ENCODE assay signal across 16 cellular contexts in genomic region chr1:30905898-30906620, GRCh38. TPM values are rescaled to one million over a fixed set of nuclear protein-coding genes. Genes with fewer than 3 reads are reported as not detected.
DNase-seq lines count a peak whose midpoint lies in the region; ATAC-seq and TF ChIP-seq lines count a peak whose summit lies in the region.
"Had no signal": no experiment of that assay in that cellular context is flagged by ENCODE, and none has a peak within 500 bp of the region (broad histone marks: within the 10 kb centered on the region; RNA-seq: fewer than 3 reads in every experiment).

No MANE protein-coding gene starts in this region.

- H3K36me3 ChIP-seq in HCT116 (ENCODE audit: control insufficient read depth in 1 of 2, insufficient read depth in 2 of 2, low read length in 2 of 2) (no peaks in the 10 kb centered on the region), esophagus muscularis mucosa (no peaks in the 10 kb centered on the region), PC-9 (ENCODE audit: low read depth) (no peaks in the 10 kb centered on the region)

- DNase-seq in AG04450 (ENCODE audit: low read depth, low spot score) = no peak
- DNase-seq in HCT116 (ENCODE audit: low read depth, low spot score) = no peak
- no peak for DNase-seq in esophagus muscularis mucosa (ENCODE audit: extremely low spot score)
- DNase-seq in nephron progenitor cell = no peak
- DNase-seq in PC-9 = no peak
- DNase-seq in NCI-H2171 (lab: John Stamatoyannopoulos, UW) = no peak
- no peak for DNase-seq in activated T-cell treated with anti-CD3 and anti-CD28 coated beads, Interleukin-2, amount 50 U/mL, for 1 hour
- DNase-seq: activated CD4-positive, alpha-beta T cell treated with anti-CD3 and anti-CD28 coated beads, Interleukin-2, amount 50 U/mL, for 1 hour; activated T-cell treated with anti-CD3 and anti-CD28 coated beads for 4 hours; foreskin keratinocyte; Karpas-422; NCI-H1417; nucleus accumbens had no signal

- TF ChIP-seq POLR2A in HCT116 (IDR thresholded peaks at IDR 0.05; ENCODE audit: borderline replicate concordance, extremely low read depth, insufficient read depth, insufficient read length) (no peak), esophagus muscularis mucosa (IDR thresholded peaks at IDR 0.05; ENCODE audit: low read depth) (no peak)

- H3K9me2 ChIP-seq in HCT116 (ENCODE audit: insufficient read depth) (no peaks in the 10 kb centered on the region), PC-9 (ENCODE audit: insufficient read depth) (no peaks in the 10 kb centered on the region)

- no peaks in the 10 kb centered on the region for H3K27me3 ChIP-seq in AG04450 (ENCODE audit: control insufficient read depth, insufficient read depth, low read length)
- H3K27me3 ChIP-seq in HCT116 (ENCODE audit: insufficient read depth, low read length) = no peaks in the 10 kb centered on the region
- no peaks in the 10 kb centered on the region for H3K27me3 ChIP-seq in esophagus muscularis mucosa
- no peaks in the 10 kb centered on the region for H3K27me3 ChIP-seq in PC-9 (ENCODE audit: insufficient read depth, low read depth)
- H3K27me3 ChIP-seq: SJCRH30 had no signal

- peak overlapping the region; percentile 84 for H3K27ac Mint-ChIP-seq in nephron progenitor cell
- H3K27ac Mint-ChIP-seq: activated naive CD4-positive, alpha-beta T cell treated with anti-CD3 and anti-CD28 coated beads, Interleukin-2, amount 50 U/mL, for 24 hours had no signal

- no peak overlapping the region for H3K9ac ChIP-seq in HCT116 (ENCODE audit: low read length)

- no peaks in the 10 kb centered on the region for H3F3A ChIP-seq in PC-9 (ENCODE audit: insufficient read depth, low read depth)

- H4K20me1 ChIP-seq in HCT116 (ENCODE audit: insufficient read depth) (no peaks in the 10 kb centered on the region), PC-9 (ENCODE audit: insufficient read depth) (no peaks in the 10 kb centered on the region)

- peak overlapping the region; percentile 10; the same call in 1 of the 2 replicates for H3K4me3 ChIP-seq in AG04450 (ENCODE audit: low read depth, low read length)
- no peak overlapping the region for H3K4me3 ChIP-seq in HCT116 (replicated peaks in 1 of 2; ENCODE audit: low read depth in 1 of 2, low read length in 2 of 2)
- peak overlapping the region in 2 of 4 donors; percentile 12 to 72 for H3K4me3 ChIP-seq in esophagus muscularis mucosa
- H3K4me3 ChIP-seq in PC-9 = no peak overlapping the region

- H3K27ac ChIP-seq in AG04450 (ENCODE audit: low read depth, low read length) (peak overlapping the region; percentile 11), HCT116 (ENCODE audit: low read depth, low read length) (no peak overlapping the region), esophagus muscularis mucosa (replicated peaks in 1 of 4) (peak overlapping the region; percentile 77 to 94 (median 87)), PC-9 (no peak overlapping the region)
- H3K27ac ChIP-seq: foreskin keratinocyte, SJCRH30 had no signal

- H3K9me3 ChIP-seq in AG04450 (ENCODE audit: control insufficient read depth, insufficient read depth, low read length) (no peaks in the 10 kb centered on the region; the same call in 1 of the 2 replicates), HCT116 (ENCODE audit: control insufficient read depth in 1 of 2, insufficient read depth in 1 of 2, low read depth in 1 of 2, low read length in 2 of 2) (no peaks in the 10 kb centered on the region), esophagus muscularis mucosa (no peaks in the 10 kb centered on the region), PC-9 (ENCODE audit: insufficient read depth, low read depth) (no peaks in the 10 kb centered on the region)
- H3K9me3 ChIP-seq: SJCRH30 had no signal

- ATAC-seq in HCT116 (no peak), HG03521 (IDR thresholded peaks at IDR 0.05; ENCODE audit: unreplicated experiment) (no peak)
- ATAC-seq: foreskin keratinocyte had no signal

- H3K9me3 Mint-ChIP-seq in nephron progenitor cell = no peaks in the 10 kb centered on the region
- H3K9me3 Mint-ChIP-seq: activated naive CD4-positive, alpha-beta T cell treated with anti-CD3 and anti-CD28 coated beads, Interleukin-2, amount 50 U/mL, for 24 hours had no signal

- no peak for TF ChIP-seq RAD21 in HCT116 (IDR thresholded peaks at IDR 0.05; ENCODE audit: low read depth)

- BruUV-seq in HCT116 (replicated peaks; lab: Mats Ljungman, UMichigan) = no TSS peak
- BruUV-seq in PC-9 (replicated peaks; lab: Mats Ljungman, UMichigan) = no TSS peak

- CTCF ChIA-PET in AG04450 (lab: Charles Lee) (interaction anchor here (1.5 to 14.8 kb wide), 2 partner anchors 104 to 128 kb away, joined by 5 to 535 read pairs; no protein-coding TSS in a partner anchor), HCT116 (lab: Charles Lee) (interaction anchor here (1.1 to 1.9 kb wide), 3 partner anchors 105 to 188 kb away, joined by 3 to 6 read pairs (median 3); no protein-coding TSS in a partner anchor), PC-9 (lab: Charles Lee) (no interaction called here)

- H2AFZ ChIP-seq in HCT116 (ENCODE audit: low read depth, low read length, poor library complexity, severe bottlenecking) = no peak overlapping the region
- H2AFZ ChIP-seq in PC-9 = no peak overlapping the region

- no peak for TF ChIP-seq EP300 in esophagus muscularis mucosa (IDR thresholded peaks at IDR 0.05)

- TF ChIP-seq CTCF in AG04450 (IDR thresholded peaks at IDR 0.05; ENCODE audit: low read depth, low read length) = no peak
- TF ChIP-seq CTCF in HCT116 (IDR thresholded peaks at IDR 0.05 in 2 of 3, conservative IDR thresholded peaks at IDR 0.05 in 1 of 3; ENCODE audit: borderline replicate concordance in 1 of 3, insufficient read depth in 1 of 3, low read depth in 2 of 3, low read length in 2 of 3) = no peak
- no peak for TF ChIP-seq CTCF in esophagus muscularis mucosa (IDR thresholded peaks at IDR 0.05)
- no peak for TF ChIP-seq CTCF in nephron progenitor cell (IDR thresholded peaks at IDR 0.05)
- no peak for TF ChIP-seq CTCF in PC-9 (conservative IDR thresholded peaks at IDR 0.05)

- H3K79me2 ChIP-seq in HCT116 (ENCODE audit: insufficient read depth, low read length) (peaks cover 24% of the 10 kb centered on the region), PC-9 (ENCODE audit: low read depth) (no peaks in the 10 kb centered on the region)

- peaks cover 26 to 39% of the 10 kb centered on the region in 2 experiments for H3K4me1 ChIP-seq in HCT116 (ENCODE audit: control insufficient read depth in 1 of 2, insufficient read depth in 2 of 2, low read length in 2 of 2)
- peaks cover 43 to 88% (median 85%) of the 10 kb centered on the region in 4 donors for H3K4me1 ChIP-seq in esophagus muscularis mucosa
- H3K4me1 ChIP-seq in PC-9 (replicated peaks; ENCODE audit: insufficient read depth) = peaks cover 17% of the 10 kb centered on the region

- H3K4me1 Mint-ChIP-seq in nephron progenitor cell = peaks cover 66% of the 10 kb centered on the region

- RAD21 ChIA-PET in HCT116 (lab: Charles Lee; ENCODE audit: low non-redundant PET in 1 of 2, low total read pairs in 2 of 2, uncharacterized antibody in 2 of 2, unreplicated experiment in 2 of 2) = no interaction called here

- POLR2A ChIA-PET in AG04450 (lab: Yijun Ruan, JAX) (interaction anchor here (0.6 to 1.2 kb wide), 2 partner anchors 97 to 126 kb away, joined by 3 to 5 read pairs; no protein-coding TSS in a partner anchor), HCT116 (lab: Charles Lee) (no interaction called here), PC-9 (lab: Charles Lee; ENCODE audit: unreplicated experiment) (no interaction called here)

- peaks cover 41% of the 10 kb centered on the region for H3K27me3 Mint-ChIP-seq in nephron progenitor cell (ENCODE audit: low read depth, poor library complexity)

- WGBS in esophagus muscularis mucosa = 51% methylated on average over 9 of the region's 9 CpGs

- peak overlapping the region; percentile 60 for H3K4me3 Mint-ChIP-seq in nephron progenitor cell
- H3K4me3 Mint-ChIP-seq: activated naive CD4-positive, alpha-beta T cell treated with anti-CD3 and anti-CD28 coated beads, Interleukin-2, amount 50 U/mL, for 24 hours had no signal

- H3K4me2 ChIP-seq in HCT116 (ENCODE audit: low read length) (peak overlapping the region; percentile 4; the same call in 1 of the 2 replicates), PC-9 (no peak overlapping the region)

- intact Hi-C loops in HCT116 (cut with micrococcal nuclease) (no loop called here), esophagus muscularis mucosa (cut with DNase I) (no loop called here), PC-9 (cut with micrococcal nuclease; ENCODE audit: unreplicated experiment) (no loop called here)

- H3K36me3 Mint-ChIP-seq in nephron progenitor cell (ENCODE audit: low read depth) = no peaks in the 10 kb centered on the region
- H3K36me3 Mint-ChIP-seq: activated naive CD4-positive, alpha-beta T cell treated with anti-CD3 and anti-CD28 coated beads, Interleukin-2, amount 50 U/mL, for 24 hours had no signal

TF ChIP-seq in HCT116, 20 proteins besides CTCF, POLR2A, EP300 and RAD21 (continues in another document):
- no peak for TF ChIP-seq FOSL1 (IDR thresholded peaks at IDR 0.05; ENCODE audit: low read depth)
- no peak for TF ChIP-seq REST (IDR thresholded peaks at IDR 0.05; ENCODE audit: low read depth)

RNA-seq across cellular contexts. Expression of gene SDC3, which starts 2.5 kb away (rescaled TPM):
- 21.7 and 45.4 TPM in 2 replicates for polyA plus RNA-seq in AG04450 (2011; rRNA removed)
- 46.5 and 56.6 TPM in 2 replicates for polyA minus RNA-seq in AG04450 (2011; rRNA and poly(A)+ RNA removed)
- total RNA-seq in HCT116 (2021; ENCODE audit: unreplicated experiment) (40.1 TPM), esophagus muscularis mucosa (100 to 1,000 TPM in 1 of 4 donors, 10 to 100 TPM in 3; 44.1 to 101 (median 56.5) TPM), PC-9 (2021) (33.7 and 37.4 TPM in 2 replicates)
- 25.0 and 27.1 TPM in 2 replicates for polyA plus RNA-seq in HCT116 (2012)

Comparison
In these comparisons a context has a peak if more than half of its experiments do, and no peak if none do; other contexts are left out.
1. H3K27ac ChIP-seq: peak in AG04450 (single experiment) and esophagus muscularis mucosa (4 of 4); none in HCT116 (single experiment) and PC-9 (single experiment).